In genomic region chr21:41952568-41953248, GRCh38 we compare ENCODE assay signal across 9 cellular contexts. TPM values are rescaled to one million over a fixed set of nuclear protein-coding genes. Genes with fewer than 3 reads are reported as not detected.
DNase-seq lines count a peak whose midpoint lies in the region; ATAC-seq, FAIRE-seq and TF ChIP-seq lines count a peak whose summit lies in the region.
"Had no signal": no experiment of that assay in that cellular context is flagged by ENCODE, and none has a peak within 500 bp of the region (broad histone marks: within the 10 kb centered on the region; RNA-seq: fewer than 3 reads in every experiment).

No MANE protein-coding gene starts in this region.

- H3K4me3 ChIP-seq in AG10803 (ENCODE audit: low read length) (peak overlapping the region; percentile 74), HUES6 (ENCODE audit: low read depth, low read length) (peak overlapping the region; percentile 64), mononuclear cell (ENCODE audit: low read length) (peak overlapping the region; percentile 29)

- H3K27me3 ChIP-seq in HUES6 (ENCODE audit: control insufficient read depth, insufficient read depth, low read length) (peaks cover 27% of the 10 kb centered on the region), mononuclear cell (ENCODE audit: insufficient read depth, low read length) (no peaks in the 10 kb centered on the region)

- H3K27ac ChIP-seq in HUES6 (ENCODE audit: low read depth, low read length) (no peak overlapping the region), caudate nucleus (ENCODE audit: low read depth, low read length) (peak overlapping the region; percentile 33)
- H3K27ac ChIP-seq: neutrophil had no signal

- no peak for TF ChIP-seq POLR2A in GM12891 (IDR thresholded peaks at IDR 0.05; ENCODE audit: low read depth, low read length)

- no peak for FAIRE-seq in GM12891 (lab: Jason Lieb, UNC)

- ATAC-seq in GM18858 (IDR thresholded peaks at IDR 0.05; ENCODE audit: unreplicated experiment) (no peak), omental fat pad (ENCODE audit: low FRiP score) (no peak)

- H3K36me3 ChIP-seq in HUES6 (ENCODE audit: control insufficient read depth, insufficient read depth, low read length): no peaks in the 10 kb centered on the region
- H3K36me3 ChIP-seq: neutrophil had no signal

- H3K9me3 ChIP-seq in HUES6 (ENCODE audit: control insufficient read depth, insufficient read depth, low read depth, low read length) (no peaks in the 10 kb centered on the region), mononuclear cell (ENCODE audit: low read depth, low read length) (no peaks in the 10 kb centered on the region)
- H3K9me3 ChIP-seq: neutrophil had no signal

- no peak overlapping the region for H3K9ac ChIP-seq in HUES6 (ENCODE audit: low read length)

- DNase-seq in AG10803 (ENCODE audit: low read depth): peak; percentile 13
- DNase-seq in caudate nucleus (lab: John Stamatoyannopoulos, UW): no peak
- no peak for DNase-seq in omental fat pad (ENCODE audit: low spot score)
- no peak for DNase-seq in stimulated activated naive CD4-positive, alpha-beta T cell (lab: John Stamatoyannopoulos, UW)
- DNase-seq in GM12891 (ENCODE audit: insufficient read length, low spot score): no peak

- TF ChIP-seq CTCF in AG10803 (conservative IDR thresholded peaks at IDR 0.05; ENCODE audit: low read length): no peak
- no peak for TF ChIP-seq CTCF in omental fat pad (IDR thresholded peaks at IDR 0.05)

- H3K4me1 ChIP-seq in HUES6 (ENCODE audit: control insufficient read depth, insufficient read depth, low read length) (peaks cover 35% of the 10 kb centered on the region), mononuclear cell (ENCODE audit: insufficient read depth, low read length) (peaks cover 19% of the 10 kb centered on the region)

TF ChIP-seq in GM12891, 5 proteins besides CTCF, POLR2A, EP300 and RAD21:
- TF ChIP-seq POU2F2 (IDR thresholded peaks at IDR 0.05; ENCODE audit: low read depth, low read length) (no peak), SPI1 (IDR thresholded peaks at IDR 0.05; ENCODE audit: low read depth, low read length) (no peak), PAX5 (IDR thresholded peaks at IDR 0.05; ENCODE audit: insufficient read depth, low read length, severe bottlenecking) (no peak), POLR2AphosphoS5 (IDR thresholded peaks at IDR 0.05; ENCODE audit: low read depth, low read length) (no peak), TAF1 (IDR thresholded peaks at IDR 0.05; ENCODE audit: low read depth, low read length) (no peak)

RNA-seq across cellular contexts. Expression of gene C2CD2, which starts 1.1 kb away (rescaled TPM):
- 5.6 TPM for total RNA-seq in mononuclear cell
- 100 to 1,000 TPM in 2 of 4 donors, 10 to 100 TPM in 2; 57.7 to 264 (median 96.4) TPM for total RNA-seq in omental fat pad
- polyA plus RNA-seq in GM12891 (2012; ENCODE audit: low read depth, missing spikeins): 9.1 TPM

RNA-seq across cellular contexts. Expression of gene ZBTB21, which starts 57.5 kb away (rescaled TPM):
- total RNA-seq in mononuclear cell: 60.4 TPM
- total RNA-seq in omental fat pad: 10 to 100 TPM; 11.6 to 27.8 (median 18.9) TPM
- polyA plus RNA-seq in GM12891 (2012; ENCODE audit: low read depth, missing spikeins): 6.1 TPM
